In genomic region chr6:166776571-166776970, GRCh38 we compare ENCODE assay signal across 16 cellular contexts.
DNase-seq lines count a peak whose midpoint lies in the region; ATAC-seq, FAIRE-seq and TF ChIP-seq lines count a peak whose summit lies in the region.
"Had no signal": no experiment of that assay in that cellular context is flagged by ENCODE, and none has a peak within 500 bp of the region (broad histone marks: within the 10 kb centered on the region; RNA-seq: fewer than 3 reads in every experiment).

No MANE protein-coding gene starts in this region.

- TF ChIP-seq CTCF in lung (IDR thresholded peaks at IDR 0.05; ENCODE audit: control extremely low read depth, extremely low read depth): no peak

- H3K36me3 ChIP-seq in lung (ENCODE audit: control insufficient read depth in 2 of 2, insufficient read depth in 2 of 2, low read length in 2 of 2): no peaks in the 10 kb centered on the region
- no peaks in the 10 kb centered on the region for H3K36me3 ChIP-seq in small intestine (ENCODE audit: control insufficient read depth in 2 of 2, insufficient read depth in 2 of 2, low read length in 2 of 2)
- H3K36me3 ChIP-seq: BLaER1 had no signal

- no peaks in the 10 kb centered on the region for H3K36me3 Mint-ChIP-seq in T-helper 2 cell treated with Interferon-gamma antibody and Interleukin-4, amounts not matched to agents 5 μg/mL and 100 μg/mL, for 36 hours (ENCODE audit: low read depth)
- H3K36me3 Mint-ChIP-seq: CD8-positive, alpha-beta memory T cell had no signal

- 77 to 78% methylated on average over 12 of the region's 12 CpGs for WGBS in lung, 2 donors
- 83 to 88% (median 84%) methylated on average over 12 of the region's 12 CpGs for WGBS in small intestine, 3 donors

- H3K9me3 ChIP-seq in lung (ENCODE audit: control insufficient read depth in 2 of 2, insufficient read depth in 1 of 2, low read length in 1 of 2) (no peaks in the 10 kb centered on the region), small intestine (ENCODE audit: control insufficient read depth, low read depth) (no peaks in the 10 kb centered on the region)
- H3K9me3 ChIP-seq: BLaER1, Caco-2 had no signal

- H3K4me1 ChIP-seq in lung (ENCODE audit: control insufficient read depth in 2 of 2, insufficient read depth in 2 of 2, low read length in 2 of 2) (no peaks in the 10 kb centered on the region), small intestine (ENCODE audit: control insufficient read depth in 2 of 2, insufficient read depth in 1 of 2, low read depth in 1 of 2, low read length in 1 of 2) (no peaks in the 10 kb centered on the region)
- H3K4me1 ChIP-seq: Caco-2 had no signal

- no peak for ATAC-seq in lung (ENCODE audit: insufficient read depth, low FRiP score)
- no peak for ATAC-seq in GM21381 (IDR thresholded peaks at IDR 0.05; ENCODE audit: unreplicated experiment)

- H3K27ac Mint-ChIP-seq in T-helper 2 cell treated with Interferon-gamma antibody and Interleukin-4, amounts not matched to agents 5 μg/mL and 100 μg/mL, for 36 hours: no peak overlapping the region
- H3K27ac Mint-ChIP-seq: CD8-positive, alpha-beta memory T cell had no signal

- H3K4me3 ChIP-seq in lung (no peak overlapping the region), small intestine (ENCODE audit: low read depth in 1 of 2, low read length in 2 of 2) (no peak overlapping the region)
- H3K4me3 ChIP-seq: BLaER1, GM23248 had no signal

- no peaks in the 10 kb centered on the region for H3K9me3 Mint-ChIP-seq in T-helper 2 cell treated with Interferon-gamma antibody and Interleukin-4, amounts not matched to agents 5 μg/mL and 100 μg/mL, for 36 hours
- H3K9me3 Mint-ChIP-seq: CD8-positive, alpha-beta memory T cell; H9 had no signal

- peaks cover 10% of the 10 kb centered on the region for H3K27me3 Mint-ChIP-seq in T-helper 2 cell treated with Interferon-gamma antibody and Interleukin-4, amounts not matched to agents 5 μg/mL and 100 μg/mL, for 36 hours (ENCODE audit: low read depth)

- H3K27ac ChIP-seq in lung (ENCODE audit: low read depth in 1 of 2, low read length in 1 of 2) (no peak overlapping the region), small intestine (ENCODE audit: low read depth in 1 of 2, low read length in 1 of 2) (no peak overlapping the region)
- H3K27ac ChIP-seq: BLaER1, GM23248 had no signal

- no peaks in the 10 kb centered on the region for H3K27me3 ChIP-seq in lung (ENCODE audit: control insufficient read depth, insufficient read depth)
- no peaks in the 10 kb centered on the region for H3K27me3 ChIP-seq in small intestine (ENCODE audit: control insufficient read depth in 2 of 2, insufficient read depth in 2 of 2, low read length in 2 of 2)
- H3K27me3 ChIP-seq: BLaER1 had no signal

- H3K4me1 Mint-ChIP-seq in T-helper 2 cell treated with Interferon-gamma antibody and Interleukin-4, amounts not matched to agents 5 μg/mL and 100 μg/mL, for 36 hours (ENCODE audit: low read depth): peaks cover 4% of the 10 kb centered on the region

- FAIRE-seq in small intestine (lab: Jason Lieb, UNC): no peak

- H3K4me3 Mint-ChIP-seq in T-helper 2 cell treated with Interferon-gamma antibody and Interleukin-4, amounts not matched to agents 5 μg/mL and 100 μg/mL, for 36 hours: no peak overlapping the region
- H3K4me3 Mint-ChIP-seq: CD8-positive, alpha-beta memory T cell; H9 had no signal

- DNase-seq in activated T-cell treated with anti-CD3 and anti-CD28 coated beads, Interleukin-2, amount 50 U/mL, for 48 hours: peak; percentile 4 to 10
- DNase-seq in activated T-cell treated with anti-CD3 and anti-CD28 coated beads for 4 hours (no peak), ecto neural progenitor cell (ENCODE audit: low spot score) (peak; percentile 33), lung (ENCODE audit: low spot score) (peak; percentile 25), small intestine (no peak)
- no peak for DNase-seq in T-helper 2 cell treated with Interferon-gamma antibody and Interleukin-4, amounts not matched to agents 5 μg/mL and 100 μg/mL, for 36 hours (ENCODE audit: low spot score)
- DNase-seq: 8988T; AML-193; Caco-2; CD8-positive, alpha-beta memory T cell; DND-41; GF-D8; GM23248; H9 had no signal

Comparison
In these comparisons a context has a peak if more than half of its experiments do, and no peak if none do; other contexts are left out.
1. DNase-seq: peak in activated T-cell treated with anti-CD3 and anti-CD28 coated beads, Interleukin-2, amount 50 U/mL, for 48 hours (2 of 2), ecto neural progenitor cell (single experiment) and lung (single experiment); none in activated T-cell treated with anti-CD3 and anti-CD28 coated beads for 4 hours (single experiment), T-helper 2 cell treated with Interferon-gamma antibody and Interleukin-4, amounts not matched to agents 5 μg/mL and 100 μg/mL, for 36 hours (single experiment) and small intestine (single experiment).